In genomic region chr16:46974352-46974751, GRCh38 we compare ENCODE assay signal across 8 cellular contexts.
DNase-seq lines count a peak whose midpoint lies in the region; ATAC-seq and TF ChIP-seq lines count a peak whose summit lies in the region.

No MANE protein-coding gene starts in this region.

- peak overlapping the region; percentile 73 for H3K9ac ChIP-seq in SU-DHL-6 (ENCODE audit: low read length)

- peak overlapping the region; percentile 90 for H3K4me2 ChIP-seq in SU-DHL-6 (ENCODE audit: low read depth, low read length, poor library complexity, severe bottlenecking)

- H4K20me1 ChIP-seq in SU-DHL-6 (ENCODE audit: low read depth, low read length) = peaks cover 2% of the 10 kb centered on the region; the same call in 1 of the 2 replicates

- H2AFZ ChIP-seq in SU-DHL-6 (ENCODE audit: low read depth, low read length, severe bottlenecking) = peak overlapping the region; percentile 33

- H3K4me3 ChIP-seq in SU-DHL-6 (ENCODE audit: insufficient read depth, low read length, poor library complexity, severe bottlenecking) = peak overlapping the region; percentile 75
- H3K4me3 ChIP-seq in effector memory CD4-positive, alpha-beta T cell (ENCODE audit: insufficient read depth, low read depth, low read length, poor library complexity, severe bottlenecking) = no peak overlapping the region
- peak overlapping the region; percentile 74 to 80 for H3K4me3 ChIP-seq in neutrophil (ENCODE audit: low read depth in 1 of 2, low read length in 1 of 2)

- TF ChIP-seq CTCF in SU-DHL-6 (IDR thresholded peaks at IDR 0.05; ENCODE audit: insufficient read depth, low read length, poor library complexity, severe bottlenecking) (no peak), neutrophil (IDR thresholded peaks at IDR 0.05) (no peak)

- POLR2A ChIA-PET in HEK293T (lab: Yijun Ruan, JAX) = interaction anchor here (0.7 to 2.6 kb wide), 9 partner anchors 9 to 94 kb away, joined by 3 to 8 read pairs (median 5); no protein-coding TSS in a partner anchor

- DNase-seq in D341Med (ENCODE audit: low spot score) = peak; percentile 28
- DNase-seq in HEK293T (ENCODE audit: extremely low spot score) = peak; percentile 22
- no peak for DNase-seq in effector memory CD4-positive, alpha-beta T cell
- no peak for DNase-seq in kidney glomerular epithelial cell (lab: John Stamatoyannopoulos, UW)

- H3K27ac ChIP-seq in SU-DHL-6 (ENCODE audit: low read depth, low read length) (peak overlapping the region; percentile 71), neutrophil (peak overlapping the region; percentile 94)
- peak overlapping the region; percentile 88 for H3K27ac ChIP-seq in effector memory CD4-positive, alpha-beta T cell (ENCODE audit: insufficient read depth, low read length, poor library complexity, severe bottlenecking)

- peaks cover 19% of the 10 kb centered on the region for H3K4me1 ChIP-seq in effector memory CD4-positive, alpha-beta T cell (ENCODE audit: control insufficient read depth, insufficient read depth, low read length, poor library complexity, severe bottlenecking)
- H3K4me1 ChIP-seq in neutrophil (ENCODE audit: control insufficient read depth in 1 of 2, insufficient read depth in 1 of 2, low read depth in 1 of 2, low read length in 1 of 2) = peaks cover 21 to 23% of the 10 kb centered on the region in 2 experiments

- peaks cover 8% of the 10 kb centered on the region; the same call in 1 of the 2 replicates for H3F3A ChIP-seq in SU-DHL-6 (ENCODE audit: insufficient read depth)

- H3K9me3 ChIP-seq in SU-DHL-6 (ENCODE audit: insufficient read depth, low read length) (no peaks in the 10 kb centered on the region), neutrophil (no peaks in the 10 kb centered on the region)
- no peaks in the 10 kb centered on the region for H3K9me3 ChIP-seq in effector memory CD4-positive, alpha-beta T cell (ENCODE audit: control insufficient read depth, low read length)

- H3K27me3 ChIP-seq in SU-DHL-6 (ENCODE audit: low read length) (no peaks in the 10 kb centered on the region), neutrophil (no peaks in the 10 kb centered on the region)
- H3K27me3 ChIP-seq in effector memory CD4-positive, alpha-beta T cell (replicated peaks; ENCODE audit: control insufficient read depth, insufficient read depth, low read length, poor library complexity, severe bottlenecking) = no peaks in the 10 kb centered on the region

- CTCF ChIA-PET in HEK293T (lab: Yijun Ruan, JAX) = interaction anchor here (1.0 kb wide), 1 partner anchor 21 kb away, joined by 6 read pairs; no protein-coding TSS in a partner anchor

- no peaks in the 10 kb centered on the region for H3K9me2 ChIP-seq in SU-DHL-6 (replicated peaks; ENCODE audit: insufficient read depth, low read length)

- H3K36me3 ChIP-seq in SU-DHL-6 (ENCODE audit: low read length) (peaks cover 14% of the 10 kb centered on the region), neutrophil (peaks cover 9% of the 10 kb centered on the region)
- H3K36me3 ChIP-seq in effector memory CD4-positive, alpha-beta T cell (ENCODE audit: control insufficient read depth, insufficient read depth, low read length) = peaks cover 6% of the 10 kb centered on the region

- peaks cover 38% of the 10 kb centered on the region for H3K79me2 ChIP-seq in SU-DHL-6 (ENCODE audit: insufficient read depth, low read length)

- ATAC-seq in GM18907 (IDR thresholded peaks at IDR 0.05; ENCODE audit: unreplicated experiment) (no peak), GM18511 (IDR thresholded peaks at IDR 0.05; ENCODE audit: unreplicated experiment) (no peak)

TF ChIP-seq in HEK293T, 16 proteins besides CTCF, POLR2A, EP300 and RAD21:
- TF ChIP-seq SP1 (IDR thresholded peaks at IDR 0.05) = no peak
- no peak for TF ChIP-seq TARDBP (IDR thresholded peaks at IDR 0.05)
- no peak for TF ChIP-seq ELF4 (IDR thresholded peaks at IDR 0.05)
- no peak for TF ChIP-seq NFRKB (IDR thresholded peaks at IDR 0.05)
- TF ChIP-seq SUZ12 (IDR thresholded peaks at IDR 0.05) = no peak
- no peak for TF ChIP-seq ARNT (IDR thresholded peaks at IDR 0.05)
- TF ChIP-seq FOXA1 (IDR thresholded peaks at IDR 0.05) = no peak
- no peak for TF ChIP-seq FOXM1 (IDR thresholded peaks at IDR 0.05; ENCODE audit: borderline replicate concordance)
- no peak for TF ChIP-seq L3MBTL2 (conservative IDR thresholded peaks at IDR 0.05)
- no peak for TF ChIP-seq FOXK2 (IDR thresholded peaks at IDR 0.05)
- no peak for TF ChIP-seq CTBP1 (IDR thresholded peaks at IDR 0.05; ENCODE audit: borderline replicate concordance)
- TF ChIP-seq HDGF (IDR thresholded peaks at IDR 0.05; ENCODE audit: borderline replicate concordance) = no peak
- TF ChIP-seq PKNOX1 (IDR thresholded peaks at IDR 0.05) = no peak
- TF ChIP-seq LEF1 (IDR thresholded peaks at IDR 0.05; ENCODE audit: borderline replicate concordance) = no peak

Comparison
In these comparisons a context has a peak if more than half of its experiments do, and no peak if none do; other contexts are left out.
1. DNase-seq: peak in D341Med (single experiment) and HEK293T (single experiment); none in effector memory CD4-positive, alpha-beta T cell (0 of 3) and kidney glomerular epithelial cell (single experiment).
2. Peak in every context shown above with its lines, with median percentiles within 50 percentile points of each other: H3K27ac ChIP-seq.